Comparison of ENCODE assay signal across 15 cellular contexts in the genomic region with DNA sequence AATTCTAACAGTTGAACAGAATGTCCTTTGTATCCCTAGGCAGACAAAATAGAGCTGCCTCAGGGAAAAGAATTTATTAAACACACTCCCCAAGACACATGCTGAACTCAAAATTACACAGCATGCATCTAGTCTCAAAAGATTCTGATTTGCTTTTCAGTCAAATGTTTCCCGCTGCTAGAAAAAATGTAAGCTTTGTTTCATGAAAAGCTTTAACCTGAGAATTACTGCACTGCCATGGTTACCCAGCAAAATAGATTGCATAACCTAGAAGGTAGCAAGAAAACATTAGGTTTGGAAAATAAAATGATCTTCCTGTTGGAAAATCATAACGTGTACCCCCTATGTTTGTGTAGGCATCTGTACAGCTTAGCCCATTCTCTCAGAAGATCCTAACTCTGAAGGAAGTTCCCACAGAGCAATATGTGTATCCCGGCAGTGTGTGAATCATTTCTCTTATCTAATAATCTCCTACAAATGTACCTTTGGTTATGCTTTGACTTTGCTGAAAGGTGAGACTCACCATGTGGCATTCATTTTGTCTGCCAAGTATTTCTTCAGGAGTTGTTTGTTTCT.
DNase-seq lines count a peak whose midpoint lies in the region; ATAC-seq and TF ChIP-seq lines count a peak whose summit lies in the region.
"Had no signal": no experiment of that assay in that cellular context is flagged by ENCODE, and none has a peak within 500 bp of the region (broad histone marks: within the 10 kb centered on the region; RNA-seq: fewer than 3 reads in every experiment).

No MANE protein-coding gene starts in this region.

- peak overlapping the region; percentile 15 for H2AFZ ChIP-seq in hepatocyte

- H3K9me2 ChIP-seq in hepatocyte (replicated peaks; ENCODE audit: insufficient read depth) = no peaks in the 10 kb centered on the region

- H3K4me3 ChIP-seq in hepatocyte (no peak overlapping the region), prostate gland (no peak overlapping the region)
- H3K4me3 ChIP-seq: esophagus muscularis mucosa had no signal

- H4K20me1 ChIP-seq in hepatocyte (ENCODE audit: insufficient read depth, poor library complexity, severe bottlenecking) = no peaks in the 10 kb centered on the region

- no peak for TF ChIP-seq RAD21 in Ishikawa (IDR thresholded peaks at IDR 0.05; ENCODE audit: low read depth)

- DNase-seq in hepatocyte (ENCODE audit: low spot score) (peak; percentile 7), prostate gland (ENCODE audit: low spot score) (peak; percentile 28), mesenteric fat pad (ENCODE audit: low spot score) (no peak)
- DNase-seq: activated CD4-positive, alpha-beta T cell treated with anti-CD3 and anti-CD28 coated beads, Interleukin-2, amount 50 U/mL, for 4 hours; caudate nucleus; CD4-positive, alpha-beta memory T cell; Karpas-422; small intestine; T-helper 17 cell had no signal

- H3K36me3 ChIP-seq in hepatocyte (replicated peaks; ENCODE audit: insufficient read depth, low read depth) (no peaks in the 10 kb centered on the region), prostate gland (no peaks in the 10 kb centered on the region)
- H3K36me3 ChIP-seq: esophagus muscularis mucosa had no signal

- no peak for TF ChIP-seq POLR2A in prostate gland (IDR thresholded peaks at IDR 0.05)

- H3K4me2 ChIP-seq in hepatocyte = peak overlapping the region; percentile 42

- TF ChIP-seq CTCF in VCaP (conservative IDR thresholded peaks at IDR 0.05) = no peak
- TF ChIP-seq CTCF in hepatocyte (IDR thresholded peaks at IDR 0.05; ENCODE audit: poor library complexity) = no peak
- TF ChIP-seq CTCF in prostate gland (IDR thresholded peaks at IDR 0.05) = no peak

- H3K79me2 ChIP-seq in hepatocyte = no peaks in the 10 kb centered on the region

- WGBS in hepatocyte (ENCODE audit: low lambda C conversion rate, missing lambda C conversion rate) = 35% methylated on average over 3 of the region's 3 CpGs
- 20% methylated on average over 3 of the region's 3 CpGs for WGBS in prostate gland

- H3K27ac ChIP-seq in VCaP = peak overlapping the region; percentile 21
- H3K27ac ChIP-seq in hepatocyte = no peak overlapping the region
- H3K27ac ChIP-seq in prostate gland = no peak overlapping the region
- H3K27ac ChIP-seq: esophagus muscularis mucosa had no signal

- H3K4me1 ChIP-seq in hepatocyte (ENCODE audit: insufficient read depth) = no peaks in the 10 kb centered on the region
- no peaks in the 10 kb centered on the region for H3K4me1 ChIP-seq in prostate gland (replicated peaks)
- H3K4me1 ChIP-seq: esophagus muscularis mucosa had no signal

- no peak for ATAC-seq in HG03571 (IDR thresholded peaks at IDR 0.05; ENCODE audit: unreplicated experiment)
- no peak for ATAC-seq in HG03097 (IDR thresholded peaks at IDR 0.05; ENCODE audit: low FRiP score, unreplicated experiment)
- ATAC-seq: activated T-helper 17 cell treated with anti-CD3 and anti-CD28 coated beads, Interleukin-2, amount 50 U/mL, for 72 hours; T-helper 17 cell had no signal

- H3K9me3 ChIP-seq in hepatocyte (ENCODE audit: low read depth) = no peaks in the 10 kb centered on the region
- no peaks in the 10 kb centered on the region for H3K9me3 ChIP-seq in prostate gland
- H3K9me3 ChIP-seq: esophagus muscularis mucosa had no signal

- H3K27me3 ChIP-seq in hepatocyte (no peaks in the 10 kb centered on the region), prostate gland (replicated peaks; ENCODE audit: insufficient read depth) (no peaks in the 10 kb centered on the region)
- H3K27me3 ChIP-seq: esophagus muscularis mucosa had no signal

- TF ChIP-seq EP300 in Ishikawa (IDR thresholded peaks at IDR 0.05; ENCODE audit: borderline replicate concordance) = no peak

- intact Hi-C loops in prostate gland (cut with DNase I) = no loop called here

TF ChIP-seq in Ishikawa, 13 proteins besides CTCF, POLR2A, EP300 and RAD21:
- peak; percentile 89 for TF ChIP-seq CEBPB (IDR thresholded peaks at IDR 0.05)
- TF ChIP-seq FOXM1 (IDR thresholded peaks at IDR 0.05; ENCODE audit: borderline replicate concordance, low read depth) = no peak
